Comparison of ENCODE assay signal across 8 cellular contexts in the genomic region with DNA sequence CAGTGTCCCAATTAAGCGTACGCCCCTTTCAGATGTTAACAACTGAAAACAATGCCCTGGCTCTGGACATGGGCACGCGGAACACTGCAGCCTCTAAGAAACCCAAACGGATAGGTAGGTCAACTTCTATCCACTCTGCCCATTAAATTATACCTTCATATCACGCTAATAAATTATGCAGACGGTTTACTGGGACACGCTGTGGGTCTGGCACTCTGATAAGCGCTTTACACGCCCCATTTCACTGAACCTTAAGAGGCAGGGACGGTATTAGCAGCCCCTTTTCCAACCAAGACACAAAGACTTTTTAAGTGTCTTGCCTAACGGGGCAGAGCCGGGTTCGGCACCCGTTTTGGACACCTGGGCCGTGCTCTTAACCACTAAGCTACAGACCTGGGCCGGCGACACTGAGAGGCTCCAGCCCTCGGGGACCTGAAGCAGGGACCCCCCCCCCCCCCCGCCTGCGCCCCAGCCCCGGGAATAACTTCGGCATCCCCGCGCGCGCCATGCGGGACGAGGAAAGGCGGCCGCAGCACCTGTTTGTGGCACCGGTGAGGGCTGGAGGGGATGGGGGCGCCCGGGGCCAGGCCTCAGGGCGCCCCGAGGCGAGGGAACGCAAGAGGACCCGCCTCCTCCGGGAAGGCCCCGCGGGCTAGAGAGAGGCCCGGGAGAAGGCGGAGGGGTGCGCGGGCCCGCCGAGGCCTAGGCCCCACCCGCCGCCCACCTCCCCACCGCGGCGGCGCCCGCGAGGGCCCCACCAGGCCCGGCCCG. TPM values are rescaled to one million over a fixed set of nuclear protein-coding genes. Genes with fewer than 3 reads are reported as not detected.
DNase-seq lines count a peak whose midpoint lies in the region; ATAC-seq and TF ChIP-seq lines count a peak whose summit lies in the region.

No MANE protein-coding gene starts in this region.

- intact Hi-C loops in PC-3 (cut with micrococcal nuclease) (loop anchor here (2.0 kb wide), 2 partner anchors 27 to 29 kb away; no protein-coding TSS in a partner anchor), ascending aorta (cut with DNase I) (loop anchor here (1.0 to 2.0 kb wide), 4 partner anchors 21 to 91 kb away; a partner anchor contains a TSS)

- H3K9me2 ChIP-seq in PC-3 (replicated peaks; ENCODE audit: low read length): no peaks in the 10 kb centered on the region

- peak overlapping the region; percentile 65 for H3K9ac ChIP-seq in PC-3 (ENCODE audit: low read length)

- POLR2A ChIA-PET in PC-3 (lab: Charles Lee; ENCODE audit: unreplicated experiment): interaction anchor here (0.6 to 0.7 kb wide), 3 partner anchors 30 to 73 kb away, joined by 3 to 5 read pairs (median 4); no protein-coding TSS in a partner anchor

- H3K9me3 ChIP-seq in PC-3 (ENCODE audit: low read length) (no peaks in the 10 kb centered on the region), ascending aorta (no peaks in the 10 kb centered on the region)

- in situ Hi-C loops in GM13976 (cut with MboI; ENCODE audit: low sequenced_read_pairs, unreplicated experiment): no loop called here

- peaks cover 53% of the 10 kb centered on the region for H3K79me2 ChIP-seq in PC-3 (ENCODE audit: low read length)

- TF ChIP-seq CTCF in GM13976 (IDR thresholded peaks at IDR 0.05; ENCODE audit: borderline replicate concordance, control extremely low read depth, extremely low read depth, insufficient read depth, missing control alignments) (no peak), PC-3 (conservative IDR thresholded peaks at IDR 0.05; ENCODE audit: low read depth, low read length) (no peak), ascending aorta (IDR thresholded peaks at IDR 0.05) (no peak)

- 0 out of 2 replicates have a peak overlapping the region, but pooled peaks have one; percentile 6 for H3K27ac ChIP-seq in PC-3 (ENCODE audit: low read length)
- peak overlapping the region; percentile 93 to 98 for H3K27ac ChIP-seq in ascending aorta

- ATAC-seq in HG02759 (IDR thresholded peaks at IDR 0.05; ENCODE audit: unreplicated experiment) (peak; percentile 44), PC-3 (peak; percentile 9), GM18517 (IDR thresholded peaks at IDR 0.05; ENCODE audit: unreplicated experiment) (no peak)

- DNase-seq in GM13976 (ENCODE audit: low spot score) (peak; percentile 73), PC-3 (no peak), ascending aorta (ENCODE audit: low spot score in 2 of 2) (no peak), iris pigment epithelial cell (ENCODE audit: low read depth) (peak; percentile 18), ecto neural progenitor cell (ENCODE audit: low spot score) (no peak)
- DNase-seq in stimulated activated CD4-positive, alpha-beta T cell treated with anti-CD3 and anti-CD28 coated beads, Interleukin-1b, Interleukin-23, amount 100 ng/mL, for 48 hours: peak; percentile 46

- no peaks in the 10 kb centered on the region for H3K36me3 ChIP-seq in PC-3 (ENCODE audit: low read depth, low read length)
- no peaks in the 10 kb centered on the region for H3K36me3 ChIP-seq in ascending aorta

- H3K27me3 ChIP-seq in PC-3 (ENCODE audit: low read length): no peaks in the 10 kb centered on the region
- no peaks in the 10 kb centered on the region for H3K27me3 ChIP-seq in ascending aorta

- H3K4me3 ChIP-seq in PC-3 (ENCODE audit: low read length) (peak overlapping the region; percentile 85), ascending aorta (peak overlapping the region; percentile 92 to 97)

- peaks cover 18% of the 10 kb centered on the region for H3K4me1 ChIP-seq in PC-3 (ENCODE audit: insufficient read depth, low read length)
- peaks cover 0 to 7% of the 10 kb centered on the region in 2 donors for H3K4me1 ChIP-seq in ascending aorta

- BruUV-seq in PC-3 (replicated peaks; lab: Mats Ljungman, UMichigan): TSS peak; percentile 89

- H4K20me1 ChIP-seq in PC-3 (ENCODE audit: low read length): peaks cover 31% of the 10 kb centered on the region

- peak overlapping the region; percentile 93 for H3K4me2 ChIP-seq in PC-3 (ENCODE audit: low read length)

- H2AFZ ChIP-seq in PC-3 (ENCODE audit: low read length): peak overlapping the region; percentile 42; the same call in 1 of the 2 replicates

- no peaks in the 10 kb centered on the region for H3F3A ChIP-seq in PC-3 (ENCODE audit: low read length, unreplicated experiment)

- CTCF ChIA-PET in PC-3 (lab: Charles Lee): interaction anchor here (1.4 kb wide), 1 partner anchor 30 kb away, joined by 4 read pairs; no protein-coding TSS in a partner anchor

RNA-seq across cellular contexts. Expression of a gene that starts 0.6 kb away (rescaled TPM):
- 87.8 and 111 TPM in 2 replicates for total RNA-seq in PC-3 (2014; rRNA removed)
- total RNA-seq in ascending aorta: 59.3 TPM

RNA-seq across cellular contexts. Expression of a gene that starts 31.7 kb away (rescaled TPM):
- total RNA-seq in PC-3 (2014; rRNA removed) (80.8 and 97.3 TPM in 2 replicates), ascending aorta (17.3 TPM)

Comparison
In these comparisons a context has a peak if more than half of its experiments do, and no peak if none do; other contexts are left out.
1. DNase-seq: peak in GM13976 (single experiment), iris pigment epithelial cell (single experiment) and stimulated activated CD4-positive, alpha-beta T cell treated with anti-CD3 and anti-CD28 coated beads, Interleukin-1b, Interleukin-23, amount 100 ng/mL, for 48 hours (single experiment); none in PC-3 (single experiment), ascending aorta (0 of 2) and ecto neural progenitor cell (single experiment).